6 cellular contexts compared by ENCODE assay signal in genomic region chr17:8163978-8164814, GRCh38. TPM values are rescaled to one million over a fixed set of nuclear protein-coding genes. Genes with fewer than 3 reads are reported as not detected.
DNase-seq lines count a peak whose midpoint lies in the region; ATAC-seq and TF ChIP-seq lines count a peak whose summit lies in the region.

No MANE protein-coding gene starts in this region.

- H3K27me3 Mint-ChIP-seq in CD8-positive, alpha-beta T cell (ENCODE audit: low read depth), result no peaks in the 10 kb centered on the region
- no peaks in the 10 kb centered on the region for H3K27me3 Mint-ChIP-seq in mesothelial cell of epicardium (ENCODE audit: low read depth)

- peaks cover 31% of the 10 kb centered on the region for H3K36me3 Mint-ChIP-seq in CD8-positive, alpha-beta T cell
- no peaks in the 10 kb centered on the region for H3K36me3 Mint-ChIP-seq in mesothelial cell of epicardium

- CTCF ChIA-PET in CD8-positive, alpha-beta T cell (lab: Charles Lee), result interaction anchor here (0.5 to 12.2 kb wide), 6 partner anchors 8 to 73 kb away, joined by 3 to 183 read pairs (median 5); partner anchors contain the start of genes HES7 and TMEM107

- peak overlapping the region; percentile 88 for H3K4me3 Mint-ChIP-seq in CD8-positive, alpha-beta T cell
- H3K4me3 Mint-ChIP-seq in mesothelial cell of epicardium, result peak overlapping the region; percentile 88

- H3K36me3 ChIP-seq in CD8-positive, alpha-beta T cell (ENCODE audit: insufficient read depth, low read length), result peaks cover 29% of the 10 kb centered on the region
- H3K36me3 ChIP-seq in NT2/D1 (ENCODE audit: insufficient read depth, insufficient read length, low read length) (peaks cover 23% of the 10 kb centered on the region), ascending aorta (peaks cover 14 to 15% of the 10 kb centered on the region in 2 donors), vagina (peaks cover 0 to 4% of the 10 kb centered on the region in 2 donors)

- H3K9me3 Mint-ChIP-seq in CD8-positive, alpha-beta T cell, result no peaks in the 10 kb centered on the region
- H3K9me3 Mint-ChIP-seq in mesothelial cell of epicardium, result no peaks in the 10 kb centered on the region

- no peak for TF ChIP-seq POLR2A in vagina (IDR thresholded peaks at IDR 0.05)

- H3K27ac ChIP-seq in CD8-positive, alpha-beta T cell (ENCODE audit: low read depth, low read length), result peak overlapping the region; percentile 90
- H3K27ac ChIP-seq in ascending aorta (peak overlapping the region; percentile 99 to 100), vagina (peak overlapping the region; percentile 100)

- H3K4me1 Mint-ChIP-seq in CD8-positive, alpha-beta T cell (ENCODE audit: low read depth), result peaks cover 59% of the 10 kb centered on the region
- H3K4me1 Mint-ChIP-seq in mesothelial cell of epicardium, result peaks cover 35% of the 10 kb centered on the region

- no peaks in the 10 kb centered on the region for H3K27me3 ChIP-seq in CD8-positive, alpha-beta T cell (ENCODE audit: insufficient read depth, low read length)
- H3K27me3 ChIP-seq in NT2/D1 (ENCODE audit: insufficient read depth, insufficient read length) (no peaks in the 10 kb centered on the region), ascending aorta (no peaks in the 10 kb centered on the region), vagina (no peaks in the 10 kb centered on the region)

- H3K27ac Mint-ChIP-seq in CD8-positive, alpha-beta T cell, result peak overlapping the region; percentile 98
- H3K27ac Mint-ChIP-seq in mesothelial cell of epicardium, result peak overlapping the region; percentile 88

- POLR2A ChIA-PET in CD8-positive, alpha-beta T cell (lab: Charles Lee), result interaction anchor here (0.5 to 7.3 kb wide), 17 partner anchors 8 to 143 kb away, joined by 3 to 101 read pairs (median 5); partner anchors contain the start of genes BORCS6, CTC1, PER1 and PFAS

- H3K4me3 ChIP-seq in CD8-positive, alpha-beta T cell (ENCODE audit: low read depth, low read length), result peak overlapping the region; percentile 68
- H3K4me3 ChIP-seq in NT2/D1 (ENCODE audit: insufficient read length, low read depth), result peak overlapping the region; percentile 9
- H3K4me3 ChIP-seq in ascending aorta, result peak overlapping the region in 1 of 2 donors; percentile 100
- peak overlapping the region in 1 of 2 donors; percentile 81 for H3K4me3 ChIP-seq in vagina

- peaks cover 54% of the 10 kb centered on the region for H3K4me1 ChIP-seq in CD8-positive, alpha-beta T cell (ENCODE audit: insufficient read depth, low read length)
- H3K4me1 ChIP-seq in NT2/D1 (ENCODE audit: insufficient read depth, insufficient read length) (peaks cover 18% of the 10 kb centered on the region), ascending aorta (peaks cover 21 to 29% of the 10 kb centered on the region in 2 donors), vagina (peaks cover 47% of the 10 kb centered on the region)

- no peak for TF ChIP-seq CTCF in CD8-positive, alpha-beta T cell (IDR thresholded peaks at IDR 0.05)
- no peak for TF ChIP-seq CTCF in ascending aorta (IDR thresholded peaks at IDR 0.05)
- TF ChIP-seq CTCF in mesothelial cell of epicardium (IDR thresholded peaks at IDR 0.05; ENCODE audit: unreplicated experiment), result no peak
- TF ChIP-seq CTCF in vagina (IDR thresholded peaks at IDR 0.05), result no peak

- intact Hi-C loops in CD8-positive, alpha-beta T cell (cut with DNase I, micrococcal nuclease), result loop anchor here (1.0 to 2.0 kb wide), 3 partner anchors 9 to 59 kb away; partner anchors contain the start of gene ALOXE3 (in 1 of the 2)
- intact Hi-C loops in ascending aorta (cut with DNase I), result loop anchor here (2.0 kb wide), 1 partner anchor 23 kb away; no protein-coding TSS in a partner anchor
- intact Hi-C loops in vagina (cut with DNase I), result no loop called here

- peak overlapping the region; percentile 94 for H3K9ac ChIP-seq in NT2/D1 (ENCODE audit: insufficient read length, low read depth)

- DNase-seq in CD8-positive, alpha-beta T cell, result peak in 6 of 7 experiments; percentile 64 to 88 (median 78)
- DNase-seq in NT2/D1 (ENCODE audit: low read depth, low spot score) (no peak), ascending aorta (ENCODE audit: low spot score in 2 of 2) (peak; percentile 69 to 87), mesothelial cell of epicardium (ENCODE audit: low spot score in 2 of 2, unreplicated experiment in 2 of 2) (no peak), vagina (ENCODE audit: extremely low spot score in 2 of 2) (peak in 1 of 2 donors; percentile 91)

- ATAC-seq in CD8-positive, alpha-beta T cell, result peak; percentile 54
- ATAC-seq in GM21529 (IDR thresholded peaks at IDR 0.05; ENCODE audit: unreplicated experiment), result no peak

- no peaks in the 10 kb centered on the region for H3K9me3 ChIP-seq in CD8-positive, alpha-beta T cell (ENCODE audit: low read length)
- H3K9me3 ChIP-seq in NT2/D1 (ENCODE audit: insufficient read depth, low read length), result no peaks in the 10 kb centered on the region
- no peaks in the 10 kb centered on the region for H3K9me3 ChIP-seq in ascending aorta
- H3K9me3 ChIP-seq in vagina, result no peaks in the 10 kb centered on the region

RNA-seq across cellular contexts. Expression of gene VAMP2, which starts 1.4 kb away (rescaled TPM):
- total RNA-seq in CD8-positive, alpha-beta T cell, result 100 to 1,000 TPM; 302 to 303 TPM
- total RNA-seq in ascending aorta (28.3 TPM), mesothelial cell of epicardium (51.3 to 55.3 TPM (median 54.8 TPM) in 3 replicates), vagina (35.6 TPM)

RNA-seq across cellular contexts. Expression of gene TMEM107, which starts 12.0 kb away (rescaled TPM):
- 10 to 100 TPM; 19.1 to 22.7 TPM for total RNA-seq in CD8-positive, alpha-beta T cell
- 1.6 TPM for total RNA-seq in ascending aorta
- 22.0 to 23.2 TPM (median 22.6 TPM) in 3 replicates for total RNA-seq in mesothelial cell of epicardium
- 20.6 TPM for total RNA-seq in vagina

RNA-seq across cellular contexts. Expression of gene PER1, which starts 12.0 kb away (rescaled TPM):
- total RNA-seq in CD8-positive, alpha-beta T cell, result 1,000 to 10,000 TPM; 1,922 to 1,926 TPM
- 178 TPM for total RNA-seq in ascending aorta
- 55.2 to 70.2 TPM (median 58.0 TPM) in 3 replicates for total RNA-seq in mesothelial cell of epicardium
- 215 TPM for total RNA-seq in vagina

RNA-seq across cellular contexts. Expression of gene BORCS6, which starts 25.8 kb away (rescaled TPM):
- total RNA-seq in CD8-positive, alpha-beta T cell, result 1 to 10 TPM; 6.1 to 6.7 TPM
- total RNA-seq in ascending aorta (29.5 TPM), mesothelial cell of epicardium (2.7 to 3.1 TPM (median 3.0 TPM) in 3 replicates), vagina (9.6 TPM)

RNA-seq across cellular contexts. Expression of gene HES7, which starts 40.3 kb away (rescaled TPM):
- under 1 TPM; 0.30 to 0.92 TPM for total RNA-seq in CD8-positive, alpha-beta T cell
- total RNA-seq in ascending aorta, result not detected
- 0.45 to 0.75 TPM (median 0.66 TPM) in 3 replicates for total RNA-seq in mesothelial cell of epicardium
- not detected for total RNA-seq in vagina

Comparison
In these comparisons a context has a peak if more than half of its experiments do, and no peak if none do; other contexts are left out.
1. DNase-seq: peak in CD8-positive, alpha-beta T cell (6 of 7) and ascending aorta (2 of 2); none in NT2/D1 (single experiment) and mesothelial cell of epicardium (0 of 2).
2. Peak in every context shown above with its lines, with median percentiles within 50 percentile points of each other: H3K27ac ChIP-seq.